ENCODE assay signal across 17 cellular contexts in the genomic region with DNA sequence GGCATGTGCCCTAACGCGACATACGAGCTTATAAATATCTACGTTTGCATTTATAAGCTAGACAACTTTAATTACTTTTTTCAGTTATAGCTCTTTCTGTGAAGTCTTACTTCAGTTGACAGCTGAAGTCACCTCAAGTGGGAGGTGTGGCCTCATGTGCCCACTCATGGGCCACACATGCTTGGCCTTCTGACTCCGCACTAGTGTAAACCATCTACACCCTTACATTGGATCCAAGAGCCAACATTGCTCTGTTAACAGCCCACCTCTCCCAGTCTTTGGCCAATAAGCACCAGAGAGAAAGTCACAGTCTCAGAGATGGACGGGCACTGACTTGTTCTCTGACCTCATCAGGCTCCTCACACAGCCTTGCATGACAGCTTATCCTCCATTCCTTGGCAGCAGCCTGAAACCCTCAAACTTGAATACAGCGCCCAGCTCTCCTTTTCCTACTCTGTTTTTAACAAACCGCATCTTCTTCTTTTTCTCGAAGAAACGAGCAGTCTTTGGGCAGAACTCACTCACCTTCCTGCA.
DNase-seq lines count a peak whose midpoint lies in the region; ATAC-seq, FAIRE-seq and TF ChIP-seq lines count a peak whose summit lies in the region.
"Had no signal": no experiment of that assay in that cellular context is flagged by ENCODE, and none has a peak within 500 bp of the region (broad histone marks: within the 10 kb centered on the region; RNA-seq: fewer than 3 reads in every experiment).

No MANE protein-coding gene starts in this region.

- 78% methylated on average over 10 of the region's 10 CpGs; no CpG with 5 or more reads in 1 of the 2 experiments for WGBS in H1 (ENCODE audit: extremely low coverage in 1 of 2, insufficient coverage in 1 of 2, insufficient read length in 1 of 2, insufficient replicate concordance in 2 of 2, low coverage in 1 of 2, low lambda C conversion rate in 2 of 2, missing lambda C conversion rate in 1 of 2), 2 experiments

- no peak overlapping the region for H2BK12ac ChIP-seq in H1 (ENCODE audit: low read depth, low read length)

- H3K23ac ChIP-seq in H1 (ENCODE audit: insufficient read length) = no peak overlapping the region

- H3K27ac ChIP-seq in RWPE1 (no peak overlapping the region), H1 (ENCODE audit: low read depth, low read length) (no peak overlapping the region), left lung (no peak overlapping the region)
- H3K27ac ChIP-seq: A549, C4-2B had no signal

- H2BK20ac ChIP-seq in H1 (ENCODE audit: low read length) = no peak overlapping the region

- intact Hi-C loops in left lung (cut with DNase I) = no loop called here

- H3K23me2 ChIP-seq in H1 (ENCODE audit: low read depth, low read length) = no peaks in the 10 kb centered on the region

- no peak overlapping the region for H3K14ac ChIP-seq in H1 (ENCODE audit: insufficient read length)

- CTCF ChIA-PET in RWPE1 (lab: Yijun Ruan, JAX) (interaction anchor here (0.9 to 1.1 kb wide), 2 partner anchors 333 to 766 kb away, joined by 3 to 5 read pairs; no protein-coding TSS in a partner anchor), H1 (lab: Charles Lee; ENCODE audit: partially characterized antibody) (interaction anchor here (0.7 to 1.3 kb wide), 4 partner anchors 19 to 178 kb away, joined by 3 to 4 read pairs (median 4); no protein-coding TSS in a partner anchor)

- FAIRE-seq in H1 (lab: Jason Lieb, UNC) = no peak
- FAIRE-seq in HTR-8/SVneo (lab: Jason Lieb, UNC) = no peak
- FAIRE-seq: A549, GM12878, GM18507 had no signal

- no peak overlapping the region for H3K9ac ChIP-seq in H1 (replicated peaks in 1 of 4; ENCODE audit: extremely low read depth in 1 of 4, low read depth in 3 of 4, low read length in 3 of 4)

- H2AFZ ChIP-seq in H1 (ENCODE audit: low read length) = peak overlapping the region; percentile 73

- H2AK5ac ChIP-seq in H1 (ENCODE audit: low read depth, low read length) = no peak overlapping the region

- no peaks in the 10 kb centered on the region for H4K20me1 ChIP-seq in H1 (replicated peaks in 1 of 2; ENCODE audit: control insufficient read depth in 1 of 2, insufficient read depth in 2 of 2, low read length in 2 of 2)

- H3K27me3 ChIP-seq in H1 (replicated peaks in 1 of 4; ENCODE audit: control insufficient read depth in 3 of 4, extremely low read depth in 1 of 4, insufficient read depth in 3 of 4, low read length in 3 of 4) (no peaks in the 10 kb centered on the region), left lung (no peaks in the 10 kb centered on the region)

- TF ChIP-seq EP300 in H1 (IDR thresholded peaks at IDR 0.05; ENCODE audit: borderline replicate concordance in 1 of 2, low read depth in 2 of 2, low read length in 2 of 2) = no peak

- H4K8ac ChIP-seq in H1 (ENCODE audit: extremely low read depth, insufficient read depth, low read length) = no peak overlapping the region

- TF ChIP-seq CTCF in RWPE1 (conservative IDR thresholded peaks at IDR 0.05; ENCODE audit: low read depth) = no peak
- no peak for TF ChIP-seq CTCF in H1 (IDR thresholded peaks at IDR 0.05; ENCODE audit: control extremely low read depth in 1 of 3, insufficient read depth in 1 of 3, low read depth in 1 of 3, low read length in 3 of 3)
- TF ChIP-seq CTCF in left lung (IDR thresholded peaks at IDR 0.05) = no peak

- H3K4me1 ChIP-seq in H1 (replicated peaks in 1 of 4; ENCODE audit: control insufficient read depth in 3 of 4, insufficient read depth in 4 of 4, low read length in 3 of 4) (no peaks in the 10 kb centered on the region), left lung (no peaks in the 10 kb centered on the region)
- H3K4me1 ChIP-seq: A549, BE2C, HAP-1 had no signal

- no peak for TF ChIP-seq RAD21 in H1 (IDR thresholded peaks at IDR 0.05 in 1 of 2, conservative IDR thresholded peaks at IDR 0.05 in 1 of 2; ENCODE audit: low read depth in 2 of 2, low read length in 2 of 2)

- H3K9me3 ChIP-seq in H1 (ENCODE audit: insufficient read depth in 2 of 2, low read depth in 1 of 2, low read length in 1 of 2) (no peaks in the 10 kb centered on the region), left lung (no peaks in the 10 kb centered on the region)
- H3K9me3 ChIP-seq: A549, BE2C, HAP-1 had no signal

- POLR2A ChIA-PET in RWPE1 (lab: Yijun Ruan, JAX; ENCODE audit: low non-redundant PET) = no interaction called here
- POLR2A ChIA-PET in H1 (lab: Charles Lee; ENCODE audit: partially characterized antibody) = no interaction called here

- H3K79me2 ChIP-seq in H1 (ENCODE audit: control insufficient read depth in 1 of 2, insufficient read depth in 2 of 2, low read length in 2 of 2) = no peaks in the 10 kb centered on the region

- DNase-seq in RWPE1 (ENCODE audit: low spot score) (peak; percentile 22), H1 (ENCODE audit: low read depth in 1 of 2, low spot score in 2 of 2) (no peak), left lung (no peak), HUDEP-2 (lab: John Stamatoyannopoulos, UW; ENCODE audit: unreplicated experiment in 76 of 76) (no peak), HuH-7.5 (ENCODE audit: low spot score) (no peak), HTR-8/SVneo (ENCODE audit: insufficient read length, low spot score) (no peak)
- DNase-seq in NK-92 treated with Interleukin-12 subunit alpha and Interleukin-12 subunit beta, amount 100 ng/mL, for 24 hours (lab: John Stamatoyannopoulos, UW) = no peak
- DNase-seq: BE2C; CD4-positive, alpha-beta memory T cell; DMS79; GOT3; IMR-90 had no signal

- no peak overlapping the region for H3K4me2 ChIP-seq in H1 (ENCODE audit: insufficient read depth in 1 of 2, low read depth in 2 of 2, low read length in 2 of 2)
- H3K4me2 ChIP-seq: A549 had no signal

- no peaks in the 10 kb centered on the region for H3K79me1 ChIP-seq in H1 (ENCODE audit: low read depth, low read length)

- H3K4me3 ChIP-seq in H1 (ENCODE audit: extremely low read depth in 1 of 4, insufficient read depth in 2 of 4, low read depth in 3 of 4, low read length in 4 of 4) (no peak overlapping the region), left lung (no peak overlapping the region)
- H3K4me3 ChIP-seq: A549, GM12878, HAP-1 had no signal

- H3K18ac ChIP-seq in H1 (ENCODE audit: extremely low read depth, low read length) = no peak overlapping the region

- no peak for TF ChIP-seq POLR2A in H1 (IDR thresholded peaks at IDR 0.05; ENCODE audit: control extremely low read depth in 1 of 2, low read depth in 2 of 2, low read length in 2 of 2)

- H2BK5ac ChIP-seq in H1 (ENCODE audit: low read depth, low read length) = no peak overlapping the region

- no peak overlapping the region for H4K91ac ChIP-seq in H1 (replicated peaks; ENCODE audit: insufficient read length, low read length)

- H4K5ac ChIP-seq in H1 (ENCODE audit: insufficient read length, low read depth, low read length) = no peak overlapping the region

- no peak overlapping the region for H3K4ac ChIP-seq in H1 (replicated peaks; ENCODE audit: insufficient read length, low read depth, low read length)

- no peak overlapping the region for H2BK120ac ChIP-seq in H1 (replicated peaks; ENCODE audit: low read depth, low read length)

- H3K36me3 ChIP-seq in H1 (ENCODE audit: control insufficient read depth in 2 of 4, insufficient read depth in 4 of 4, low read length in 3 of 4) (no peaks in the 10 kb centered on the region), left lung (no peaks in the 10 kb centered on the region)
- H3K36me3 ChIP-seq: BE2C, HAP-1 had no signal

- ATAC-seq in left lung = peak; percentile 61
- ATAC-seq: GM12878 had no signal

- no peak overlapping the region for H2BK15ac ChIP-seq in H1 (ENCODE audit: low read length)

- no peak overlapping the region for H3K56ac ChIP-seq in H1 (replicated peaks; ENCODE audit: insufficient read length, low read depth, low read length)

TF ChIP-seq in H1, 55 proteins besides CTCF, POLR2A, EP300 and RAD21:
- no peak for TF ChIP-seq NRF1 (IDR thresholded peaks at IDR 0.05; ENCODE audit: low read depth, low read length)
- no peak for TF ChIP-seq POU5F1 (IDR thresholded peaks at IDR 0.05; ENCODE audit: low read depth, low read length)
